ENCODE assay signal across 10 cellular contexts in genomic region chr1:36257375-36257767, GRCh38. TPM values are rescaled to one million over a fixed set of nuclear protein-coding genes. Genes with fewer than 3 reads are reported as not detected.
DNase-seq lines count a peak whose midpoint lies in the region; ATAC-seq and TF ChIP-seq lines count a peak whose summit lies in the region.
"Had no signal": no experiment of that assay in that cellular context is flagged by ENCODE, and none has a peak within 500 bp of the region (broad histone marks: within the 10 kb centered on the region; RNA-seq: fewer than 3 reads in every experiment).

No MANE protein-coding gene starts in this region.

- intact Hi-C loops in MCF 10A (cut with micrococcal nuclease), result no loop called here
- intact Hi-C loops in uterus (cut with DNase I; ENCODE audit: low total_unique reads), result no loop called here

- no TSS peak for BruUV-seq in MCF 10A (replicated peaks; lab: Mats Ljungman, UMichigan)

- H3K27ac Mint-ChIP-seq in MCF 10A (ENCODE audit: low read depth, unreplicated experiment) (peak overlapping the region; percentile 68), nephron (peak overlapping the region; percentile 40 to 77 (median 49))

- TF ChIP-seq CTCF in MCF 10A (IDR thresholded peaks at IDR 0.05; ENCODE audit: unreplicated experiment) (no peak), nephron (IDR thresholded peaks at IDR 0.05; ENCODE audit: unreplicated experiment in 3 of 3) (no peak), uterus (IDR thresholded peaks at IDR 0.05) (no peak)

- POLR2A ChIA-PET in MCF 10A (lab: Yijun Ruan, JAX), result no interaction called here

- peak overlapping the region in 1 of 2 donors; percentile 6 for H3K27ac ChIP-seq in uterus

- H3K36me3 Mint-ChIP-seq in MCF 10A (ENCODE audit: insufficient read depth, unreplicated experiment), result peaks cover 83% of the 10 kb centered on the region
- H3K36me3 Mint-ChIP-seq in nephron (ENCODE audit: low read depth), result peaks cover 38% of the 10 kb centered on the region

- H3K27me3 Mint-ChIP-seq in MCF 10A (ENCODE audit: insufficient read depth, unreplicated experiment) (no peaks in the 10 kb centered on the region), nephron (ENCODE audit: low read depth) (no peaks in the 10 kb centered on the region)

- H3K9me3 Mint-ChIP-seq in MCF 10A (ENCODE audit: unreplicated experiment) (no peaks in the 10 kb centered on the region), nephron (no peaks in the 10 kb centered on the region)

- peak; percentile 46 for ATAC-seq in HG02798 (IDR thresholded peaks at IDR 0.05; ENCODE audit: poor library complexity, unreplicated experiment)

- H3K36me3 ChIP-seq in uterus, result no peaks in the 10 kb centered on the region

- H3K4me1 Mint-ChIP-seq in MCF 10A (ENCODE audit: insufficient read depth, unreplicated experiment), result peaks cover 20% of the 10 kb centered on the region
- peaks cover 54% of the 10 kb centered on the region for H3K4me1 Mint-ChIP-seq in nephron

- in situ Hi-C loops in Caki2 (cut with HindIII; ENCODE audit: low pct_unique_long_range_greater_than_20kb, low sequenced_read_pairs), result no loop called here

- DNase-seq in Caki2 (ENCODE audit: low read depth), result peak; percentile 29
- DNase-seq in MCF 10A (ENCODE audit: unreplicated experiment), result no peak
- no peak for DNase-seq in SW 1271 (lab: John Stamatoyannopoulos, UW)
- no peak for DNase-seq in HuH-7.5 (ENCODE audit: low spot score)
- no peak for DNase-seq in COR-L47 (lab: John Stamatoyannopoulos, UW)
- DNase-seq in uterus, result no peak
- DNase-seq: activated naive CD4-positive, alpha-beta T cell; NCI-H2107 had no signal

- H3K4me3 ChIP-seq in uterus, result no peak overlapping the region

- H3K9me3 ChIP-seq in uterus, result no peaks in the 10 kb centered on the region

- no peaks in the 10 kb centered on the region for H3K27me3 ChIP-seq in uterus

- CTCF ChIA-PET in MCF 10A (lab: Yijun Ruan, JAX), result no interaction called here

- H3K4me3 Mint-ChIP-seq in MCF 10A (ENCODE audit: unreplicated experiment) (peak overlapping the region; percentile 3), nephron (no peak overlapping the region)

- H3K4me1 ChIP-seq in uterus, result peaks cover 4 to 7% of the 10 kb centered on the region in 2 donors

- TF ChIP-seq POLR2A in uterus (IDR thresholded peaks at IDR 0.05), result no peak

RNA-seq across cellular contexts. Expression of gene THRAP3, which starts 33.1 kb away (rescaled TPM):
- 29.9 and 49.1 TPM in 2 replicates for total RNA-seq in Caki2 (2014; rRNA removed; shearing (Covaris generic); ENCODE audit: low replicate concordance)
- total RNA-seq in MCF 10A (2022) (92.2 and 116 TPM in 2 replicates), uterus (10 to 100 TPM; 21.3 to 99.1 (median 67.5) TPM)

RNA-seq across cellular contexts. Expression of gene SH3D21, which starts 48.8 kb away (rescaled TPM):
- 2.2 and 3.2 TPM in 2 replicates for total RNA-seq in Caki2 (2014; rRNA removed; shearing (Covaris generic); ENCODE audit: low replicate concordance)
- total RNA-seq in MCF 10A (2022), result 3.2 and 3.3 TPM in 2 replicates
- total RNA-seq in uterus, result 10 to 100 TPM in 2 of 4 donors, not detected in 2; 11.3 to 11.8 TPM
